In the genomic region with DNA sequence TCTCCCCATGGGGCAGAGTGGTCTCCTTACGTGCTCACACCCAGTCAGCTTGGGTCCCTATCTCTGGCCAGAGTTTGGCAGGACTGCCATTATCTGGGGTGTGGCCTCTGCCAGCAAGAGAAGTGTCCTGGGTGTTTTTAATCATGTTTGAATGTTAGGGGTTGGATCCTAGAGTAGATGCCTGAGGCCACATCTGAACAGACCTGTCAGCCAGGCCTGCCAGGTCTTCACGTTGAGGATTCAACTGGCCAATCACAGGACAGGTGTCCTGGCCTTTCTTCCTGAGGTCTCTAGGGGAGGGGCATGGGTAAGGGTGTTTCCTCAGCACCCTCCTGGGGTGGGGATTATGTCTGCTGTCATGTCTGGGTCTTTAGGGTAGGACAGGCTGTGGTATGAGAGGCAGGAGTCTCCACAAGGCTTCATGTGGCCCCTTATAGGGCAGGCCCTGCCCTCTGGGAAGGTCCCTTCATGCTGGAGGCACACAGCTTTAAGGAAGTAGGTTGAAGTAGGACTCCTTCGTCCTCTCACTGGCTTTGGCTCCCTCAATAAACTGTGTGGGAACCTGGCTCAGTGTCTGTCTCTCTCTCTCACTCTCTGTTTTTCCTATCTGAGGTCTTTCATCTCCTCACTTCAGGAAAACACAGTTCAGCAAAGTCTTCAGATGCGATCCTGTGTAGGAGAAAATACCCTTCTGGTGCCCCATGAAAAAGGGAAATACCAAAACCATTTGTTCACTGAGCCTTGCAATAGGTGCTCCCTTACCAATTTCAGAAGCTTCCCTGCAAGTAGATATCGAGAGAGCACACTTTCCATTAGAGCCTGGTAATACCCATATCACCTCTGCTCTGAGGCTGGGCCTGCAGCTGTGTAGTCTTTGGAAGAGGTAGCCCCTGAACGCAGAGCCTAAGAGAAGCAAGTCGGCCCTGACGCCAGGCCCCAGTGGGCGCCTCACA, we compare ENCODE assay signal across 1 cellular context.
TF ChIP-seq lines count a peak whose summit lies in the region.

No MANE protein-coding gene starts in this region.

TF ChIP-seq in GM12878, 131 proteins besides CTCF, POLR2A, EP300 and RAD21:
- TF ChIP-seq CEBPZ (IDR thresholded peaks at IDR 0.05; ENCODE audit: low read depth, low read length) (no peak), RELB (IDR thresholded peaks at IDR 0.05; ENCODE audit: low read depth) (peak; percentile 58; the same call in 1 of the 2 replicates), EED (IDR thresholded peaks at IDR 0.05; ENCODE audit: low read depth) (0 out of 2 replicates have a peak, but pooled peaks have one; percentile 25), NR2F1 (conservative IDR thresholded peaks at IDR 0.05) (0 out of 2 replicates have a peak, but pooled peaks have one; percentile 10), MTA3 (IDR thresholded peaks at IDR 0.05; ENCODE audit: borderline replicate concordance, low read length) (no peak), RUNX3 (IDR thresholded peaks at IDR 0.05; ENCODE audit: low read length) (peak; percentile 36; the same call in 1 of the 2 replicates), IKZF1 (conservative IDR thresholded peaks at IDR 0.05) (peak; percentile 38; the same call in 1 of the 2 replicates), RBBP5 (conservative IDR thresholded peaks at IDR 0.05) (no peak), IKZF2 (IDR thresholded peaks at IDR 0.05) (peak; percentile 56 to 64; a peak in 3 of 4 replicates), DPF2 (IDR thresholded peaks at IDR 0.05) (peak; percentile 33; the same call in 1 of the 2 replicates), NFYA (IDR thresholded peaks at IDR 0.05; ENCODE audit: borderline replicate concordance, low read depth, low read length) (no peak), ZNF687 (IDR thresholded peaks at IDR 0.05) (peak; percentile 45), TARDBP (IDR thresholded peaks at IDR 0.05; ENCODE audit: borderline replicate concordance) (0 out of 2 replicates have a peak, but pooled peaks have one; percentile 39), MLLT1 (IDR thresholded peaks at IDR 0.05) (no peak), E2F8 (IDR thresholded peaks at IDR 0.05; ENCODE audit: low read depth, partially characterized antibody) (no peak), EGR1 (IDR thresholded peaks at IDR 0.05; ENCODE audit: borderline replicate concordance in 1 of 2, low read depth in 2 of 2, low read length in 2 of 2) (no peak), PML (IDR thresholded peaks at IDR 0.05; ENCODE audit: low read length) (0 out of 2 replicates have a peak, but pooled peaks have one; percentile 22), MYC (IDR thresholded peaks at IDR 0.05; ENCODE audit: insufficient read depth, insufficient read length, insufficient replicate concordance, low read length, severe bottlenecking) (no peak), GATAD2B (conservative IDR thresholded peaks at IDR 0.05; ENCODE audit: low read depth) (no peak; the same call in 1 of the 2 replicates), CHD1 (IDR thresholded peaks at IDR 0.05; ENCODE audit: low read depth, low read length) (no peak)
- TF ChIP-seq, protein P1, sequence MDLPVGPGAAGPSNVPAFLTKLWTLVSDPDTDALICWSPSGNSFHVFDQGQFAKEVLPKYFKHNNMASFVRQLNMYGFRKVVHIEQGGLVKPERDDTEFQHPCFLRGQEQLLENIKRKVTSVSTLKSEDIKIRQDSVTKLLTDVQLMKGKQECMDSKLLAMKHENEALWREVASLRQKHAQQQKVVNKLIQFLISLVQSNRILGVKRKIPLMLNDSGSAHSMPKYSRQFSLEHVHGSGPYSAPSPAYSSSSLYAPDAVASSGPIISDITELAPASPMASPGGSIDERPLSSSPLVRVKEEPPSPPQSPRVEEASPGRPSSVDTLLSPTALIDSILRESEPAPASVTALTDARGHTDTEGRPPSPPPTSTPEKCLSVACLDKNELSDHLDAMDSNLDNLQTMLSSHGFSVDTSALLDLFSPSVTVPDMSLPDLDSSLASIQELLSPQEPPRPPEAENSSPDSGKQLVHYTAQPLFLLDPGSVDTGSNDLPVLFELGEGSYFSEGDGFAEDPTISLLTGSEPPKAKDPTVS (IDR thresholded peaks at IDR 0.05; ENCODE audit: low read depth, low read length), result no peak
- TF ChIP-seq, protein P2, sequence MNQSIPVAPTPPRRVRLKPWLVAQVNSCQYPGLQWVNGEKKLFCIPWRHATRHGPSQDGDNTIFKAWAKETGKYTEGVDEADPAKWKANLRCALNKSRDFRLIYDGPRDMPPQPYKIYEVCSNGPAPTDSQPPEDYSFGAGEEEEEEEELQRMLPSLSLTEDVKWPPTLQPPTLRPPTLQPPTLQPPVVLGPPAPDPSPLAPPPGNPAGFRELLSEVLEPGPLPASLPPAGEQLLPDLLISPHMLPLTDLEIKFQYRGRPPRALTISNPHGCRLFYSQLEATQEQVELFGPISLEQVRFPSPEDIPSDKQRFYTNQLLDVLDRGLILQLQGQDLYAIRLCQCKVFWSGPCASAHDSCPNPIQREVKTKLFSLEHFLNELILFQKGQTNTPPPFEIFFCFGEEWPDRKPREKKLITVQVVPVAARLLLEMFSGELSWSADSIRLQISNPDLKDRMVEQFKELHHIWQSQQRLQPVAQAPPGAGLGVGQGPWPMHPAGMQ (IDR thresholded peaks at IDR 0.05; ENCODE audit: borderline replicate concordance), result no peak
- TF ChIP-seq, protein P3, sequence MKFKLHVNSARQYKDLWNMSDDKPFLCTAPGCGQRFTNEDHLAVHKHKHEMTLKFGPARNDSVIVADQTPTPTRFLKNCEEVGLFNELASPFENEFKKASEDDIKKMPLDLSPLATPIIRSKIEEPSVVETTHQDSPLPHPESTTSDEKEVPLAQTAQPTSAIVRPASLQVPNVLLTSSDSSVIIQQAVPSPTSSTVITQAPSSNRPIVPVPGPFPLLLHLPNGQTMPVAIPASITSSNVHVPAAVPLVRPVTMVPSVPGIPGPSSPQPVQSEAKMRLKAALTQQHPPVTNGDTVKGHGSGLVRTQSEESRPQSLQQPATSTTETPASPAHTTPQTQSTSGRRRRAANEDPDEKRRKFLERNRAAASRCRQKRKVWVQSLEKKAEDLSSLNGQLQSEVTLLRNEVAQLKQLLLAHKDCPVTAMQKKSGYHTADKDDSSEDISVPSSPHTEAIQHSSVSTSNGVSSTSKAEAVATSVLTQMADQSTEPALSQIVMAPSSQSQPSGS (IDR thresholded peaks at IDR 0.05; ENCODE audit: low read length), result no peak
- TF ChIP-seq, protein P4, sequence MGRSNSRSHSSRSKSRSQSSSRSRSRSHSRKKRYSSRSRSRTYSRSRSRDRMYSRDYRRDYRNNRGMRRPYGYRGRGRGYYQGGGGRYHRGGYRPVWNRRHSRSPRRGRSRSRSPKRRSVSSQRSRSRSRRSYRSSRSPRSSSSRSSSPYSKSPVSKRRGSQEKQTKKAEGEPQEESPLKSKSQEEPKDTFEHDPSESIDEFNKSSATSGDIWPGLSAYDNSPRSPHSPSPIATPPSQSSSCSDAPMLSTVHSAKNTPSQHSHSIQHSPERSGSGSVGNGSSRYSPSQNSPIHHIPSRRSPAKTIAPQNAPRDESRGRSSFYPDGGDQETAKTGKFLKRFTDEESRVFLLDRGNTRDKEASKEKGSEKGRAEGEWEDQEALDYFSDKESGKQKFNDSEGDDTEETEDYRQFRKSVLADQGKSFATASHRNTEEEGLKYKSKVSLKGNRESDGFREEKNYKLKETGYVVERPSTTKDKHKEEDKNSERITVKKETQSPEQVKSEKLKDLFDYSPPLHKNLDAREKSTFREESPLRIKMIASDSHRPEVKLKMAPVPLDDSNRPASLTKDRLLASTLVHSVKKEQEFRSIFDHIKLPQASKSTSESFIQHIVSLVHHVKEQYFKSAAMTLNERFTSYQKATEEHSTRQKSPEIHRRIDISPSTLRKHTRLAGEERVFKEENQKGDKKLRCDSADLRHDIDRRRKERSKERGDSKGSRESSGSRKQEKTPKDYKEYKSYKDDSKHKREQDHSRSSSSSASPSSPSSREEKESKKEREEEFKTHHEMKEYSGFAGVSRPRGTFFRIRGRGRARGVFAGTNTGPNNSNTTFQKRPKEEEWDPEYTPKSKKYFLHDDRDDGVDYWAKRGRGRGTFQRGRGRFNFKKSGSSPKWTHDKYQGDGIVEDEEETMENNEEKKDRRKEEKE (IDR thresholded peaks at IDR 0.05), result no peak
TF ChIP-seq in GM12878: peak in this region for 10.
